22 cellular contexts compared by ENCODE assay signal in genomic region chr2:53594586-53594918, GRCh38.
A peak's percentile ranks its signal among the peaks of the same experiment; 100 is the strongest.
DNase-seq lines count a peak whose midpoint lies in the region; ATAC-seq and TF ChIP-seq lines count a peak whose summit lies in the region.
"Had no signal": no experiment of that assay in that cellular context is flagged by ENCODE, and none has a peak within 500 bp of the region (broad histone marks: within the 10 kb centered on the region; RNA-seq: fewer than 3 reads in every experiment).

No MANE protein-coding gene starts in this region.

- H4K8ac ChIP-seq in mesenchymal stem cell (ENCODE audit: low read length): no peak overlapping the region

- no peak overlapping the region for H3K23ac ChIP-seq in mesenchymal stem cell (ENCODE audit: low read length in 2 of 2)

- POLR2A ChIA-PET in PC-9 (lab: Charles Lee; ENCODE audit: unreplicated experiment): no interaction called here

- H3K4me1 ChIP-seq in GM23248 (ENCODE audit: insufficient read depth): 0 out of 2 replicates have a peak, but pooled peaks cover 11% of the 10 kb centered on the region
- no peaks in the 10 kb centered on the region for H3K4me1 ChIP-seq in PC-9 (replicated peaks; ENCODE audit: insufficient read depth)
- H3K4me1 ChIP-seq in mesenchymal stem cell (ENCODE audit: control insufficient read depth, insufficient read depth, low read depth, low read length): peaks cover 2% of the 10 kb centered on the region
- H3K4me1 ChIP-seq: heart right ventricle had no signal

- no peak overlapping the region for H3K4ac ChIP-seq in mesenchymal stem cell (ENCODE audit: low read depth in 1 of 2, low read length in 2 of 2)

- H3K27me3 ChIP-seq in GM23248 (replicated peaks; ENCODE audit: insufficient read depth) (no peaks in the 10 kb centered on the region), PC-9 (ENCODE audit: insufficient read depth, low read depth) (no peaks in the 10 kb centered on the region), mesenchymal stem cell (ENCODE audit: control insufficient read depth in 1 of 2, insufficient read depth in 1 of 2, low read length in 2 of 2) (no peaks in the 10 kb centered on the region)
- H3K27me3 ChIP-seq: heart right ventricle, neutrophil had no signal

- no peak overlapping the region for H2BK5ac ChIP-seq in mesenchymal stem cell (ENCODE audit: low read depth, low read length, poor library complexity, severe bottlenecking)

- no peak overlapping the region for H2BK12ac ChIP-seq in mesenchymal stem cell (ENCODE audit: low read length in 2 of 2)

- no TSS peak for BruUV-seq in PC-9 (replicated peaks; lab: Mats Ljungman, UMichigan)

- no peak overlapping the region for H3K14ac ChIP-seq in mesenchymal stem cell (ENCODE audit: low read length in 2 of 2)

- H3K9me2 ChIP-seq in GM23248 (ENCODE audit: insufficient read depth) (no peaks in the 10 kb centered on the region), PC-9 (ENCODE audit: insufficient read depth) (0 out of 2 replicates have a peak, but pooled peaks cover 3% of the 10 kb centered on the region)

- peak; percentile 10 for DNase-seq in GM23248
- DNase-seq in NCI-H1092 (lab: John Stamatoyannopoulos, UW): peak; percentile 80
- DNase-seq in PC-9: no peak
- DNase-seq in mesenchymal stem cell: no peak
- DNase-seq in caudate nucleus (lab: John Stamatoyannopoulos, UW): no peak
- no peak for DNase-seq in left colon
- DNase-seq: activated CD4-positive, alpha-beta T cell treated with anti-CD3 and anti-CD28 coated beads, Interleukin-2, amount 50 U/mL, for 4 hours; activated CD8-positive, alpha-beta memory T cell treated with anti-CD3 and anti-CD28 coated beads, Interleukin-2, amount 50 U/mL, for 48 hours; activated effector memory CD4-positive, alpha-beta T cell treated with Interleukin-2 at 50 U/mL for 16 hours; activated naive CD8-positive, alpha-beta T cell treated with anti-CD3 and anti-CD28 coated beads, Interleukin-2, amount 50 U/mL, for 24 hours; dermis blood vessel endothelial cell; heart right ventricle; KBM-7; left ventricle myocardium superior; MV-4-11; NCI-H2081; NCI-H69; OCI-M1; T-helper 17 cell; WERI-Rb-1 had no signal

- no peak overlapping the region for H2BK120ac ChIP-seq in mesenchymal stem cell (ENCODE audit: low read depth, low read length)

- H3K9ac ChIP-seq in GM23248 (no peak overlapping the region), mesenchymal stem cell (ENCODE audit: low read length) (no peak overlapping the region)

- intact Hi-C loops in PC-9 (cut with micrococcal nuclease; ENCODE audit: unreplicated experiment) (no loop called here), left colon (cut with DNase I, micrococcal nuclease) (no loop called here)

- H4K20me1 ChIP-seq in GM23248 (ENCODE audit: insufficient read depth): no peaks in the 10 kb centered on the region
- H4K20me1 ChIP-seq in PC-9 (ENCODE audit: insufficient read depth): no peaks in the 10 kb centered on the region

- H3K4me3 ChIP-seq in GM23248 (no peak overlapping the region), PC-9 (no peak overlapping the region), mesenchymal stem cell (ENCODE audit: insufficient read depth in 1 of 2, low read depth in 1 of 2, low read length in 2 of 2) (no peak overlapping the region)
- H3K4me3 ChIP-seq: heart right ventricle had no signal

- ATAC-seq in GM21619 (IDR thresholded peaks at IDR 0.05; ENCODE audit: unreplicated experiment) (no peak), left colon (no peak)
- ATAC-seq: activated naive CD8-positive, alpha-beta T cell treated with anti-CD3 and anti-CD28 coated beads, Interleukin-2, amount 50 U/mL, for 24 hours; heart right ventricle; left ventricle myocardium superior; T-helper 17 cell had no signal

- H4K91ac ChIP-seq in mesenchymal stem cell (ENCODE audit: low read length): no peak overlapping the region

- CTCF ChIA-PET in PC-9 (lab: Charles Lee): no interaction called here

- no peak overlapping the region for H2BK15ac ChIP-seq in mesenchymal stem cell (ENCODE audit: low read depth, poor library complexity, severe bottlenecking)

- 25 to 26% methylated on average over 1 of the region's 1 CpG for WGBS in GM23248 (ENCODE audit: low coverage in 1 of 2, low lambda C conversion rate in 2 of 2, missing lambda C conversion rate in 2 of 2), 2 experiments
- 71% methylated on average over 1 of the region's 1 CpG for WGBS in mesenchymal stem cell

- H3K27ac ChIP-seq in GM23248 (no peak overlapping the region), PC-9 (no peak overlapping the region), mesenchymal stem cell (ENCODE audit: low read length, poor library complexity, severe bottlenecking) (peak overlapping the region; percentile 35), caudate nucleus (ENCODE audit: low read depth, low read length) (no peak overlapping the region)
- H3K27ac ChIP-seq: heart right ventricle, neutrophil, WERI-Rb-1 had no signal

- H3F3A ChIP-seq in GM23248 (ENCODE audit: insufficient read depth) (peaks cover 10% of the 10 kb centered on the region; the same call in 1 of the 2 replicates), PC-9 (ENCODE audit: insufficient read depth, low read depth) (no peaks in the 10 kb centered on the region)

- no peaks in the 10 kb centered on the region for H3K79me2 ChIP-seq in GM23248 (ENCODE audit: insufficient read depth)
- H3K79me2 ChIP-seq in PC-9 (ENCODE audit: low read depth): no peaks in the 10 kb centered on the region

- H3K79me1 ChIP-seq in mesenchymal stem cell (replicated peaks; ENCODE audit: low read length, poor library complexity, severe bottlenecking): no peaks in the 10 kb centered on the region

- TF ChIP-seq CTCF in PC-9 (conservative IDR thresholded peaks at IDR 0.05): no peak

- H3K9me3 ChIP-seq in GM23248 (ENCODE audit: low read depth) (no peaks in the 10 kb centered on the region), PC-9 (ENCODE audit: insufficient read depth, low read depth) (0 out of 2 replicates have a peak, but pooled peaks cover 5% of the 10 kb centered on the region), mesenchymal stem cell (ENCODE audit: control insufficient read depth, low read length) (no peaks in the 10 kb centered on the region)
- H3K9me3 ChIP-seq: heart right ventricle, neutrophil had no signal

- in situ Hi-C loops in GM23248 (cut with MboI): no loop called here

- no peak overlapping the region for H3K18ac ChIP-seq in mesenchymal stem cell (ENCODE audit: low read depth in 1 of 2, low read length in 2 of 2)

- H2AK5ac ChIP-seq in mesenchymal stem cell (ENCODE audit: low read length, severe bottlenecking): no peak overlapping the region

- H2AFZ ChIP-seq in GM23248 (no peak overlapping the region; the same call in 1 of the 2 replicates), PC-9 (no peak overlapping the region), mesenchymal stem cell (ENCODE audit: low read depth, low read length) (no peak overlapping the region)

- peak overlapping the region; percentile 39 for H3K4me2 ChIP-seq in GM23248 (ENCODE audit: unreplicated experiment)
- peak overlapping the region; percentile 5; the same call in 1 of the 2 replicates for H3K4me2 ChIP-seq in PC-9
- peak overlapping the region; percentile 36 for H3K4me2 ChIP-seq in mesenchymal stem cell (ENCODE audit: low read length, poor library complexity, severe bottlenecking)

- no peaks in the 10 kb centered on the region for H3K36me3 ChIP-seq in GM23248 (ENCODE audit: low read depth)
- H3K36me3 ChIP-seq in PC-9 (ENCODE audit: low read depth): no peaks in the 10 kb centered on the region
- no peaks in the 10 kb centered on the region for H3K36me3 ChIP-seq in mesenchymal stem cell (ENCODE audit: control insufficient read depth in 1 of 2, insufficient read depth in 2 of 2, low read depth in 1 of 2, low read length in 2 of 2)
- H3K36me3 ChIP-seq: heart right ventricle, neutrophil, WERI-Rb-1 had no signal

Comparison
In these comparisons a context has a peak if more than half of its experiments do, and no peak if none do; other contexts are left out.
1. DNase-seq: peak in GM23248 (single experiment) and NCI-H1092 (single experiment); none in PC-9 (0 of 2), mesenchymal stem cell (single experiment), caudate nucleus (0 of 61) and left colon (0 of 2).
2. Peak in every context shown above with its lines, with median percentiles within 50 percentile points of each other: H3K4me2 ChIP-seq.